1 cellular context compared by ENCODE assay signal in the genomic region with DNA sequence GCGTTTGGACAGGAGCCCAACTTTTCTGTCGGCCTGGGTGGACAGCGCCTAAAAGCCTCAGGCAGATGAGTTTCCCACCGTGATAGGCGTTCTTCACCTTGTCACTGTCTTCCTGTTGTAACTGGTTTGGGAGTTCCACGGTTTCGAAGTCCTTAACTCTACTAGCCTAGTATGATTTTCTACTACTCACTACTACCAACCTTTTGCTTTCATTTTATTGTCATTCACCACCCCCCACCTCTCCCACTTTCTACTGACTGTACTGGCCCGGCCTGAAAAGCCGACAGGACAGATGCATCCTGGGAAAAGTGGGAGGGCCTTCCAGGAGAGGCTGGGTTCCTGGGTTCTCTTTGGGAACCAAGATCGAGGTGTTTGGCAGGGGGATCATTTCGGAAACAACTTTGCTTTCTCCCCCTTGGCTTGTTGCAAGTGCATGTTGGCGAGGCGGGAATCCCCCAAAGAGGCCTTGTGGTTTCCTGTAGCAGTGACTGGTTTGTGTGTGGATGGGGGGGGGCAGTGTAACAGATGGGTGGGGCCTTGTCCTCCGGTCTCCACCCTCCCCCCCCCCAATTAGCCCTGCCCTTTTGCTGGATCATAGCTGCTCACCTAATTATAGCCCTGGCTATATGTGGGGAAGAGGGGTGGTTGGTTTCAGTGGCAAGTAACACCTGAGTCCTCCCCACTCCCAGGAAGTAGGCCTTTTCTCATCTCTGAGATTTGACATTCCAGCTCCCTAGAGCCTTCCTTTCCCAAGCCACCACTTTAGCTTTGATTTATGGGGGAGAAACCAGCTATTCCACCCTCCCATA.
TF ChIP-seq lines count a peak whose summit lies in the region.

No MANE protein-coding gene starts in this region.

TF ChIP-seq in Ishikawa, 13 proteins besides CTCF, POLR2A, EP300 and RAD21 (continued from another document):
- TF ChIP-seq, protein P1, sequence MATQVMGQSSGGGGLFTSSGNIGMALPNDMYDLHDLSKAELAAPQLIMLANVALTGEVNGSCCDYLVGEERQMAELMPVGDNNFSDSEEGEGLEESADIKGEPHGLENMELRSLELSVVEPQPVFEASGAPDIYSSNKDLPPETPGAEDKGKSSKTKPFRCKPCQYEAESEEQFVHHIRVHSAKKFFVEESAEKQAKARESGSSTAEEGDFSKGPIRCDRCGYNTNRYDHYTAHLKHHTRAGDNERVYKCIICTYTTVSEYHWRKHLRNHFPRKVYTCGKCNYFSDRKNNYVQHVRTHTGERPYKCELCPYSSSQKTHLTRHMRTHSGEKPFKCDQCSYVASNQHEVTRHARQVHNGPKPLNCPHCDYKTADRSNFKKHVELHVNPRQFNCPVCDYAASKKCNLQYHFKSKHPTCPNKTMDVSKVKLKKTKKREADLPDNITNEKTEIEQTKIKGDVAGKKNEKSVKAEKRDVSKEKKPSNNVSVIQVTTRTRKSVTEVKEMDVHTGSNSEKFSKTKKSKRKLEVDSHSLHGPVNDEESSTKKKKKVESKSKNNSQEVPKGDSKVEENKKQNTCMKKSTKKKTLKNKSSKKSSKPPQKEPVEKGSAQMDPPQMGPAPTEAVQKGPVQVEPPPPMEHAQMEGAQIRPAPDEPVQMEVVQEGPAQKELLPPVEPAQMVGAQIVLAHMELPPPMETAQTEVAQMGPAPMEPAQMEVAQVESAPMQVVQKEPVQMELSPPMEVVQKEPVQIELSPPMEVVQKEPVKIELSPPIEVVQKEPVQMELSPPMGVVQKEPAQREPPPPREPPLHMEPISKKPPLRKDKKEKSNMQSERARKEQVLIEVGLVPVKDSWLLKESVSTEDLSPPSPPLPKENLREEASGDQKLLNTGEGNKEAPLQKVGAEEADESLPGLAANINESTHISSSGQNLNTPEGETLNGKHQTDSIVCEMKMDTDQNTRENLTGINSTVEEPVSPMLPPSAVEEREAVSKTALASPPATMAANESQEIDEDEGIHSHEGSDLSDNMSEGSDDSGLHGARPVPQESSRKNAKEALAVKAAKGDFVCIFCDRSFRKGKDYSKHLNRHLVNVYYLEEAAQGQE (IDR thresholded peaks at IDR 0.05; ENCODE audit: low read depth): peak; percentile 46; the same call in 1 of the 2 replicates
- TF ChIP-seq YY1 (IDR thresholded peaks at IDR 0.05; ENCODE audit: low read depth) (no peak), TAF1 (IDR thresholded peaks at IDR 0.05; ENCODE audit: low read depth) (peak; percentile 52), TCF12 (IDR thresholded peaks at IDR 0.05; ENCODE audit: low read depth) (no peak)
